Comparison of ENCODE assay signal across 1 cellular context in the genomic region with DNA sequence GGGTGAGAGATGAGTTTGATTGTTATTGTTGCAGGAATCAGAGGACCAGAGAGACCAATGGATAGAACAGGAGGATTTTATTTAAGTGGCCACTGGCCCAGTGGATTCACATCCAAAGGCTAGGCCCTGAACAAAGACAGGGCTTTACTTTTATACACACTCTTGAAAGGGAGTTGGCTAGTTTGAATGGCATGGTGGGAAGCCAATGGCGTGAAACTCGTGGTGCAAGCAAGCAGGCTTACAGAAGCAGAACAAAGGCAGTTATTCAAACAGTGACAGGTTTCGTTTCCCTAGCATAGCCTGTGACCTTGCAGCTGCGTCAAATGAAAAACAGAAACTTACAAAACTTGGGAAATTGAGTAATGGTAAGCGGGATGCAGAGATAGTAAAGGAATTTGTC.
TF ChIP-seq lines count a peak whose summit lies in the region.

No MANE protein-coding gene starts in this region.

TF ChIP-seq in K562, 482 proteins besides CTCF, POLR2A, EP300 and RAD21 (continued from another document):
- TF ChIP-seq, protein P1, sequence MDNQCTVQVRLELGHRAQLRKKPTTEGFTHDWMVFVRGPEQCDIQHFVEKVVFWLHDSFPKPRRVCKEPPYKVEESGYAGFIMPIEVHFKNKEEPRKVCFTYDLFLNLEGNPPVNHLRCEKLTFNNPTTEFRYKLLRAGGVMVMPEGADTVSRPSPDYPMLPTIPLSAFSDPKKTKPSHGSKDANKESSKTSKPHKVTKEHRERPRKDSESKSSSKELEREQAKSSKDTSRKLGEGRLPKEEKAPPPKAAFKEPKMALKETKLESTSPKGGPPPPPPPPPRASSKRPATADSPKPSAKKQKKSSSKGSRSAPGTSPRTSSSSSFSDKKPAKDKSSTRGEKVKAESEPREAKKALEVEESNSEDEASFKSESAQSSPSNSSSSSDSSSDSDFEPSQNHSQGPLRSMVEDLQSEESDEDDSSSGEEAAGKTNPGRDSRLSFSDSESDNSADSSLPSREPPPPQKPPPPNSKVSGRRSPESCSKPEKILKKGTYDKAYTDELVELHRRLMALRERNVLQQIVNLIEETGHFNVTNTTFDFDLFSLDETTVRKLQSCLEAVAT (IDR thresholded peaks at IDR 0.05), result no peak
- TF ChIP-seq KLF6 (CRISPR knock-in tag; IDR thresholded peaks at IDR 0.05; ENCODE audit: borderline replicate concordance), result no peak
- TF ChIP-seq TBL1XR1 (IDR thresholded peaks at IDR 0.05; ENCODE audit: low read length in 2 of 2), result no peak
